ENCODE assay signal across 20 cellular contexts in the genomic region with DNA sequence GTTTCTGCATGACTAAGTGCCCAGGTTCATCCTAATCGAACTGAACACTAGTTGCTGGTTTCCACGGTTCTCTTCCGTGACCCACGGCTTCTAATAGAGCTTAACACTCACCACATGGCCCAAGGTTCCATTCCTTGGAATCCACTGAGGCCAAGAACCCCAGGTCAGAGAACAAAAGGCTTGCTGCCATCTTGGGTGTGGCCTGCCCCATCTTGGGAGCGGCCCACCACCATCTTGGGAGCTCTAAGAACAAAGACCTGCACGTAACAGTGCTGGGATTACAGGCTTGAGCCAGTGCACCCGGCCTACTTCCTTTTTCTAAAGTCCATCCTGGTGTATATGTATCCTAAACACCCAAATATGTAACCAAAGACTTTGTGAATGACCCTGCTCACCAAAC.
A peak's percentile ranks its signal among the peaks of the same experiment; 100 is the strongest.
DNase-seq lines count a peak whose midpoint lies in the region; ATAC-seq, FAIRE-seq and TF ChIP-seq lines count a peak whose summit lies in the region.
"Had no signal": no experiment of that assay in that cellular context is flagged by ENCODE, and none has a peak within 500 bp of the region (broad histone marks: within the 10 kb centered on the region; RNA-seq: fewer than 3 reads in every experiment).

No MANE protein-coding gene starts in this region.

- H2BK15ac ChIP-seq in neuronal stem cell (ENCODE audit: low read length): no peak overlapping the region

- H3K9me3 Mint-ChIP-seq in activated T-cell treated with anti-CD3 and anti-CD28 coated beads, Interleukin-2, amount 50 U/mL, for 72 hours: peaks cover 1% of the 10 kb centered on the region in 2 donors
- H3K9me3 Mint-ChIP-seq in type B pancreatic cell: peaks cover 11% of the 10 kb centered on the region
- H3K9me3 Mint-ChIP-seq in CD4-positive, alpha-beta T cell: no peaks in the 10 kb centered on the region

- no peaks in the 10 kb centered on the region for H3K27me3 Mint-ChIP-seq in activated T-cell treated with anti-CD3 and anti-CD28 coated beads, Interleukin-2, amount 50 U/mL, for 72 hours (ENCODE audit: low read depth)
- no peaks in the 10 kb centered on the region for H3K27me3 Mint-ChIP-seq in type B pancreatic cell
- H3K27me3 Mint-ChIP-seq in CD4-positive, alpha-beta T cell: no peaks in the 10 kb centered on the region

- POLR2A ChIA-PET in K562 (lab: Yijun Ruan, JAX): interaction anchor here (1.2 kb wide), 1 partner anchor 11 kb away, joined by 4 read pairs; no protein-coding TSS in a partner anchor
- POLR2A ChIA-PET in CD4-positive, alpha-beta T cell (lab: Charles Lee): no interaction called here

- H3K27ac ChIP-seq in K562 (ENCODE audit: extremely low read depth, low read depth, low read length): no peak overlapping the region
- no peak overlapping the region for H3K27ac ChIP-seq in neuronal stem cell (replicated peaks; ENCODE audit: low read length)
- no peak overlapping the region for H3K27ac ChIP-seq in CD4-positive, alpha-beta T cell (ENCODE audit: low read depth, low read length)
- H3K27ac ChIP-seq: BLaER1 had no signal

- no peaks in the 10 kb centered on the region for H3K79me2 ChIP-seq in K562 (ENCODE audit: control insufficient read depth, insufficient read depth, low read length)

- TF ChIP-seq EP300 in K562 (IDR thresholded peaks at IDR 0.05; ENCODE audit: low read length): no peak

- H3K36me3 Mint-ChIP-seq in activated T-cell treated with anti-CD3 and anti-CD28 coated beads, Interleukin-2, amount 50 U/mL, for 72 hours (ENCODE audit: insufficient read depth in 2 of 2): peaks cover 8 to 12% of the 10 kb centered on the region in 2 donors
- H3K36me3 Mint-ChIP-seq in type B pancreatic cell: peaks cover 9% of the 10 kb centered on the region
- H3K36me3 Mint-ChIP-seq in CD4-positive, alpha-beta T cell (ENCODE audit: low read depth): peaks cover 15% of the 10 kb centered on the region

- in situ Hi-C loops in K562 (cut with MboI): no loop called here

- no peak for DNase-seq in activated T-cell treated with anti-CD3 and anti-CD28 coated beads, Interleukin-2, amount 50 U/mL, for 72 hours
- no peak for DNase-seq in activated T-cell treated with anti-CD3 and anti-CD28 coated beads, Interleukin-2, amount 50 U/mL, for 1 hour
- DNase-seq in K562 (ENCODE audit: extremely low read depth in 1 of 4, low spot score in 3 of 4) (no peak), neuronal stem cell (ENCODE audit: low spot score) (no peak), type B pancreatic cell (ENCODE audit: extremely low spot score, unreplicated experiment) (no peak)
- no peak for DNase-seq in CD4-positive, alpha-beta T cell
- DNase-seq: 8988T; Calu3; CD8-positive, alpha-beta T cell; DMS 273 treated with DMSO at 0.1 percent for 48 hours; DMS53; DND-41; EL had no signal

- intact Hi-C loops in K562 (cut with micrococcal nuclease): loop anchor here (10.0 kb wide), 1 partner anchor 105 kb away; no protein-coding TSS in a partner anchor
- intact Hi-C loops in CD4-positive, alpha-beta T cell (cut with DNase I, micrococcal nuclease): no loop called here

- H3K4me3 ChIP-seq in K562 (no peak overlapping the region), neuronal stem cell (ENCODE audit: low read length in 2 of 2) (no peak overlapping the region)
- H3K4me3 ChIP-seq: BLaER1, HAP-1 had no signal

- no peak overlapping the region for H3K4ac ChIP-seq in neuronal stem cell (ENCODE audit: low read length)

- H3K79me1 ChIP-seq in neuronal stem cell (ENCODE audit: low read depth, low read length): no peaks in the 10 kb centered on the region

- no TSS peak for BruUV-seq in K562 (replicated peaks; lab: Mats Ljungman, UMichigan)

- no peak overlapping the region for H4K8ac ChIP-seq in neuronal stem cell (ENCODE audit: low read depth, low read length)

- no peak for FAIRE-seq in K562 (lab: Jason Lieb, UNC)
- FAIRE-seq: GM12891, GM18507 had no signal

- peaks cover 31% of the 10 kb centered on the region; the same call in 1 of the 3 replicates for H3K36me3 ChIP-seq in K562 (ENCODE audit: control insufficient read depth, insufficient read depth, low read length)
- no peaks in the 10 kb centered on the region for H3K36me3 ChIP-seq in neuronal stem cell (replicated peaks in 1 of 2; ENCODE audit: control insufficient read depth in 2 of 2, insufficient read depth in 2 of 2, low read length in 2 of 2)

- H4K91ac ChIP-seq in neuronal stem cell (ENCODE audit: low read depth, low read length, poor library complexity): no peak overlapping the region

- no peak for TF ChIP-seq POLR2A in K562 (conservative IDR thresholded peaks at IDR 0.05)

- no peak overlapping the region for H2BK120ac ChIP-seq in neuronal stem cell (ENCODE audit: low read depth, low read length)

- no peak overlapping the region for H2AK5ac ChIP-seq in neuronal stem cell (ENCODE audit: low read depth, low read length)

- no peak for TF ChIP-seq CTCF in K562 (IDR thresholded peaks at IDR 0.05 in 2 of 3, conservative IDR thresholded peaks at IDR 0.05 in 1 of 3; ENCODE audit: insufficient read depth in 2 of 3, low read depth in 1 of 3, low read length in 3 of 3)
- TF ChIP-seq CTCF in type B pancreatic cell (conservative IDR thresholded peaks at IDR 0.05): no peak
- TF ChIP-seq CTCF in CD4-positive, alpha-beta T cell (IDR thresholded peaks at IDR 0.05): no peak

- H2BK12ac ChIP-seq in neuronal stem cell (ENCODE audit: low read length): no peak overlapping the region

- no peak overlapping the region for H3K4me3 Mint-ChIP-seq in activated T-cell treated with anti-CD3 and anti-CD28 coated beads, Interleukin-2, amount 50 U/mL, for 72 hours
- H3K4me3 Mint-ChIP-seq in type B pancreatic cell: no peak overlapping the region
- H3K4me3 Mint-ChIP-seq in CD4-positive, alpha-beta T cell: no peak overlapping the region
- H3K4me3 Mint-ChIP-seq: CD14-positive monocyte; CD8-positive, alpha-beta T cell had no signal

- H3K4me1 ChIP-seq in K562 (replicated peaks in 1 of 2; ENCODE audit: control insufficient read depth in 2 of 2, insufficient read depth in 2 of 2, low read length in 2 of 2) (no peaks in the 10 kb centered on the region; a peak in 1 of 5 replicates), neuronal stem cell (ENCODE audit: control insufficient read depth in 2 of 2, insufficient read depth in 1 of 2, low read depth in 1 of 2, low read length in 2 of 2) (peaks cover 0 to 3% of the 10 kb centered on the region in 2 donors)
- H3K4me1 ChIP-seq: HAP-1 had no signal

- H3K9me3 ChIP-seq in K562 (replicated peaks; ENCODE audit: control insufficient read depth, insufficient read depth, low read depth, low read length) (no peaks in the 10 kb centered on the region), neuronal stem cell (replicated peaks in 1 of 2; ENCODE audit: control insufficient read depth in 2 of 2, insufficient read depth in 1 of 2, low read depth in 1 of 2, low read length in 2 of 2) (no peaks in the 10 kb centered on the region)
- no peaks in the 10 kb centered on the region for H3K9me3 ChIP-seq in CD4-positive, alpha-beta T cell (ENCODE audit: control insufficient read depth, low read length)
- H3K9me3 ChIP-seq: BLaER1, HAP-1 had no signal

- ATAC-seq in activated T-cell treated with anti-CD3 and anti-CD28 coated beads, Interleukin-2, amount 50 U/mL, for 72 hours (replicated peaks in 1 of 2): no peak
- no peak for ATAC-seq in K562
- no peak for ATAC-seq in CD4-positive, alpha-beta T cell (ENCODE audit: poor library complexity)
- ATAC-seq in GM19351 (IDR thresholded peaks at IDR 0.05; ENCODE audit: unreplicated experiment): no peak
- no peak for ATAC-seq in HG03439 (IDR thresholded peaks at IDR 0.05; ENCODE audit: unreplicated experiment)
- ATAC-seq: CD8-positive, alpha-beta T cell had no signal

- CTCF ChIA-PET in K562 (lab: Yijun Ruan, JAX; ENCODE audit: low intra/inter-chr PET ratio): no interaction called here
- CTCF ChIA-PET in CD4-positive, alpha-beta T cell (lab: Charles Lee): no interaction called here

- no peak overlapping the region for H3K18ac ChIP-seq in neuronal stem cell (ENCODE audit: low read length)

- H3K9ac ChIP-seq in K562 (ENCODE audit: insufficient read depth in 1 of 2, low read depth in 2 of 2, low read length in 2 of 2) (no peak overlapping the region), neuronal stem cell (ENCODE audit: low read depth, low read length, poor library complexity) (peak overlapping the region; percentile 64)
- H3K9ac ChIP-seq: BLaER1 had no signal

- no peak for TF ChIP-seq RAD21 in K562 (CRISPR knock-in tag; conservative IDR thresholded peaks at IDR 0.05 in 1 of 2, IDR thresholded peaks at IDR 0.05 in 1 of 2)

- H3K4me1 Mint-ChIP-seq in activated T-cell treated with anti-CD3 and anti-CD28 coated beads, Interleukin-2, amount 50 U/mL, for 72 hours (ENCODE audit: low read depth): peaks cover 17% of the 10 kb centered on the region
- peaks cover 4% of the 10 kb centered on the region for H3K4me1 Mint-ChIP-seq in type B pancreatic cell (ENCODE audit: unreplicated experiment)
- H3K4me1 Mint-ChIP-seq in CD4-positive, alpha-beta T cell (ENCODE audit: low read depth): no peaks in the 10 kb centered on the region
- H3K4me1 Mint-ChIP-seq: CD14-positive monocyte had no signal

- no peaks in the 10 kb centered on the region for H4K20me1 ChIP-seq in K562 (replicated peaks; ENCODE audit: control insufficient read depth, insufficient read depth, low read length)
- H4K20me1 ChIP-seq: BLaER1 had no signal

- H3K27ac Mint-ChIP-seq in activated T-cell treated with anti-CD3 and anti-CD28 coated beads, Interleukin-2, amount 50 U/mL, for 72 hours: peak overlapping the region; percentile 38
- H3K27ac Mint-ChIP-seq in type B pancreatic cell: peak overlapping the region; percentile 18
- no peak overlapping the region for H3K27ac Mint-ChIP-seq in CD4-positive, alpha-beta T cell
- H3K27ac Mint-ChIP-seq: CD14-positive monocyte; CD8-positive, alpha-beta T cell had no signal

- no peak overlapping the region for H3K23ac ChIP-seq in neuronal stem cell (ENCODE audit: low read depth, low read length, poor library complexity)

- no peaks in the 10 kb centered on the region for H3K27me3 ChIP-seq in K562 (ENCODE audit: control insufficient read depth in 2 of 2, insufficient read depth in 2 of 2, low read length in 2 of 2)
- H3K27me3 ChIP-seq in neuronal stem cell (ENCODE audit: control insufficient read depth in 3 of 3, insufficient read depth in 3 of 3, low read depth in 1 of 3, low read length in 3 of 3): no peaks in the 10 kb centered on the region
- no peaks in the 10 kb centered on the region for H3K27me3 ChIP-seq in CD4-positive, alpha-beta T cell (ENCODE audit: control insufficient read depth, insufficient read depth, low read length)
- H3K27me3 ChIP-seq: BLaER1 had no signal

- WGBS in K562 (ENCODE audit: insufficient coverage, low coverage, missing lambda C conversion rate): 86% methylated on average over 5 of the region's 7 CpGs
- WGBS in neuronal stem cell (ENCODE audit: extremely low coverage in 2 of 2, insufficient read length in 2 of 2, insufficient replicate concordance in 1 of 2), 2 donors: no CpG with 5 or more reads among the region's 7 CpGs

- no peak overlapping the region for H3K4me2 ChIP-seq in K562 (ENCODE audit: insufficient read depth, low read length)
- no peak overlapping the region for H3K4me2 ChIP-seq in neuronal stem cell (ENCODE audit: insufficient read depth, low read length, poor library complexity, severe bottlenecking)
- H3K4me2 ChIP-seq: BLaER1 had no signal

- H2BK5ac ChIP-seq in neuronal stem cell (ENCODE audit: low read length): no peak overlapping the region

- H3K9me1 ChIP-seq in K562 (ENCODE audit: control insufficient read depth, insufficient read depth, low read length): no peaks in the 10 kb centered on the region

- H3K14ac ChIP-seq in neuronal stem cell (ENCODE audit: low read length): no peak overlapping the region

- H2AFZ ChIP-seq in K562 (ENCODE audit: low read depth, low read length) (no peak overlapping the region), neuronal stem cell (ENCODE audit: low read length) (peak overlapping the region; percentile 59)
